ENCODE assay signal across 1 cellular context in genomic region chrX:19579485-19579884, GRCh38.
TF ChIP-seq lines count a peak whose summit lies in the region.

No MANE protein-coding gene starts in this region.

TF ChIP-seq in K562, 482 proteins besides CTCF, POLR2A, EP300 and RAD21 (continued from another document):
- no peak for TF ChIP-seq THRA (IDR thresholded peaks at IDR 0.05)
- TF ChIP-seq ZNF584 (CRISPR knock-in tag; IDR thresholded peaks at IDR 0.05; ENCODE audit: low read depth), result no peak
- peak; percentile 73 for TF ChIP-seq FOSL1 (tag; conservative IDR thresholded peaks at IDR 0.05)
- TF ChIP-seq SP2 (IDR thresholded peaks at IDR 0.05; ENCODE audit: extremely low read depth, low read depth, low read length, poor library complexity, severe bottlenecking), result no peak
- TF ChIP-seq TCF3 (CRISPR knock-in tag; IDR thresholded peaks at IDR 0.05), result no peak
- TF ChIP-seq NFE2 (IDR thresholded peaks at IDR 0.05; ENCODE audit: low read depth), result peak; percentile 38; the same call in 1 of the 2 replicates
- TF ChIP-seq ZNF695 (CRISPR knock-in tag; IDR thresholded peaks at IDR 0.05), result no peak
- TF ChIP-seq ZBTB49 (CRISPR knock-in tag; IDR thresholded peaks at IDR 0.05; ENCODE audit: borderline replicate concordance), result no peak
- TF ChIP-seq SETDB1 (IDR thresholded peaks at IDR 0.05; ENCODE audit: low read length), result no peak
- peak; percentile 31; the same call in 1 of the 2 replicates for TF ChIP-seq JUND (IDR thresholded peaks at IDR 0.05; ENCODE audit: borderline replicate concordance, low read depth, low read length)
- no peak for TF ChIP-seq JUND (tag; IDR thresholded peaks at IDR 0.05; ENCODE audit: borderline replicate concordance, low read depth, low read length)
- no peak for TF ChIP-seq NCOA4 (IDR thresholded peaks at IDR 0.05; ENCODE audit: partially characterized antibody)
- TF ChIP-seq GATAD2A (IDR thresholded peaks at IDR 0.05), result no peak
- no peak for TF ChIP-seq KAT8 (IDR thresholded peaks at IDR 0.05; ENCODE audit: low read depth)
- no peak for TF ChIP-seq HDAC3 (IDR thresholded peaks at IDR 0.05; ENCODE audit: borderline replicate concordance, partially characterized antibody)
- TF ChIP-seq NCOA2 (IDR thresholded peaks at IDR 0.05; ENCODE audit: partially characterized antibody in 2 of 2), result no peak
- 0 out of 2 replicates have a peak, but pooled peaks have one; percentile 8 for TF ChIP-seq CBFA2T3 (IDR thresholded peaks at IDR 0.05)
- no peak for TF ChIP-seq ZSCAN32 (CRISPR knock-in tag; IDR thresholded peaks at IDR 0.05)
- TF ChIP-seq CREB3 (tag; conservative IDR thresholded peaks at IDR 0.05; ENCODE audit: low read depth), result no peak
- no peak for TF ChIP-seq CBX8 (IDR thresholded peaks at IDR 0.05; ENCODE audit: borderline replicate concordance, extremely low read depth, low read depth, low read length, poor library complexity, severe bottlenecking)
- no peak for TF ChIP-seq NFATC3 (IDR thresholded peaks at IDR 0.05)
- no peak for TF ChIP-seq GTF2E2 (tag; IDR thresholded peaks at IDR 0.05)
- peak; percentile 41; the same call in 1 of the 2 replicates for TF ChIP-seq MAFG (tag; conservative IDR thresholded peaks at IDR 0.05)
- TF ChIP-seq BACH1 (tag; IDR thresholded peaks at IDR 0.05), result peak; percentile 26; the same call in 1 of the 2 replicates
- TF ChIP-seq ZBTB2 (IDR thresholded peaks at IDR 0.05), result no peak
- no peak for TF ChIP-seq ZNF449 (CRISPR knock-in tag; IDR thresholded peaks at IDR 0.05)
- TF ChIP-seq ATF3 (IDR thresholded peaks at IDR 0.05), result peak; percentile 46; the same call in 1 of the 2 replicates
- no peak for TF ChIP-seq ATF3 (CRISPR knock-in tag; conservative IDR thresholded peaks at IDR 0.05)
- no peak for TF ChIP-seq NFYB (IDR thresholded peaks at IDR 0.05; ENCODE audit: extremely low read depth, insufficient read length)
- no peak for TF ChIP-seq NR2C2 (CRISPR knock-in tag; IDR thresholded peaks at IDR 0.05)
- 0 out of 2 replicates have a peak, but pooled peaks have one; percentile 21 for TF ChIP-seq NR2C2 (tag; IDR thresholded peaks at IDR 0.05)
- no peak for TF ChIP-seq MYNN (IDR thresholded peaks at IDR 0.05)
- TF ChIP-seq MYNN (CRISPR knock-in tag; IDR thresholded peaks at IDR 0.05), result no peak
- TF ChIP-seq HMGN3 (IDR thresholded peaks at IDR 0.05; ENCODE audit: borderline replicate concordance, extremely low read depth, insufficient read length, low read depth, low read length), result no peak
